ENCODE assay signal across 9 cellular contexts in genomic region chr6:118092086-118092485, GRCh38.
"Had no signal": no experiment of that assay in that cellular context is flagged by ENCODE, and none has a peak within 500 bp of the region (broad histone marks: within the 10 kb centered on the region; RNA-seq: fewer than 3 reads in every experiment).

No MANE protein-coding gene starts in this region.

- DNase-seq: IMR-90, Karpas-422, KBM-7, KG1 had no signal

- H3K4me1 Mint-ChIP-seq: IgD-negative memory B cell had no signal

- H3K9ac ChIP-seq: KMS-11 had no signal

- H3K4me3 Mint-ChIP-seq: IgD-negative memory B cell had no signal

- H3K27ac Mint-ChIP-seq: IgD-negative memory B cell had no signal

- H3K27me3 Mint-ChIP-seq: IgD-negative memory B cell had no signal

- ATAC-seq: HepG2 had no signal

- FAIRE-seq: HepG2, HTR-8/SVneo had no signal

- H3K27ac ChIP-seq: HL-60, KMS-11 had no signal

- H3K4me2 ChIP-seq: KMS-11 had no signal
